ENCODE assay signal across 1 cellular context in genomic region chr1:33372162-33372561, GRCh38.
TF ChIP-seq lines count a peak whose summit lies in the region.

No MANE protein-coding gene starts in this region.

TF ChIP-seq in IMR-90, 13 proteins besides CTCF, POLR2A, EP300 and RAD21 (continued from another document):
- TF ChIP-seq USF2 (IDR thresholded peaks at IDR 0.05; ENCODE audit: low read depth, low read length) (no peak), MAZ (IDR thresholded peaks at IDR 0.05; ENCODE audit: borderline replicate concordance, low read depth, low read length) (no peak), CEBPB (IDR thresholded peaks at IDR 0.05; ENCODE audit: low read depth, low read length) (no peak), ELK1 (IDR thresholded peaks at IDR 0.05; ENCODE audit: borderline replicate concordance, low read depth, low read length) (no peak), RCOR1 (IDR thresholded peaks at IDR 0.05; ENCODE audit: insufficient replicate concordance, low read length) (no peak), MAFK (IDR thresholded peaks at IDR 0.05; ENCODE audit: low read depth, low read length) (no peak)
